1 cellular context compared by ENCODE assay signal in genomic region chr17:43169561-43170139, GRCh38.
TF ChIP-seq lines count a peak whose summit lies in the region.

No MANE protein-coding gene starts in this region.

TF ChIP-seq in HepG2, 621 proteins besides CTCF, POLR2A, EP300 and RAD21 (continued from another document and continues in another):
- TF ChIP-seq, protein P1, sequence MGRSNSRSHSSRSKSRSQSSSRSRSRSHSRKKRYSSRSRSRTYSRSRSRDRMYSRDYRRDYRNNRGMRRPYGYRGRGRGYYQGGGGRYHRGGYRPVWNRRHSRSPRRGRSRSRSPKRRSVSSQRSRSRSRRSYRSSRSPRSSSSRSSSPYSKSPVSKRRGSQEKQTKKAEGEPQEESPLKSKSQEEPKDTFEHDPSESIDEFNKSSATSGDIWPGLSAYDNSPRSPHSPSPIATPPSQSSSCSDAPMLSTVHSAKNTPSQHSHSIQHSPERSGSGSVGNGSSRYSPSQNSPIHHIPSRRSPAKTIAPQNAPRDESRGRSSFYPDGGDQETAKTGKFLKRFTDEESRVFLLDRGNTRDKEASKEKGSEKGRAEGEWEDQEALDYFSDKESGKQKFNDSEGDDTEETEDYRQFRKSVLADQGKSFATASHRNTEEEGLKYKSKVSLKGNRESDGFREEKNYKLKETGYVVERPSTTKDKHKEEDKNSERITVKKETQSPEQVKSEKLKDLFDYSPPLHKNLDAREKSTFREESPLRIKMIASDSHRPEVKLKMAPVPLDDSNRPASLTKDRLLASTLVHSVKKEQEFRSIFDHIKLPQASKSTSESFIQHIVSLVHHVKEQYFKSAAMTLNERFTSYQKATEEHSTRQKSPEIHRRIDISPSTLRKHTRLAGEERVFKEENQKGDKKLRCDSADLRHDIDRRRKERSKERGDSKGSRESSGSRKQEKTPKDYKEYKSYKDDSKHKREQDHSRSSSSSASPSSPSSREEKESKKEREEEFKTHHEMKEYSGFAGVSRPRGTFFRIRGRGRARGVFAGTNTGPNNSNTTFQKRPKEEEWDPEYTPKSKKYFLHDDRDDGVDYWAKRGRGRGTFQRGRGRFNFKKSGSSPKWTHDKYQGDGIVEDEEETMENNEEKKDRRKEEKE (IDR thresholded peaks at IDR 0.05): no peak
- TF ChIP-seq ZMYM4 (CRISPR knock-in tag; IDR thresholded peaks at IDR 0.05): peak; percentile 50; the same call in 1 of the 2 replicates
- 0 out of 2 replicates have a peak, but pooled peaks have one; percentile 16 for TF ChIP-seq PAX8 (CRISPR knock-in tag; IDR thresholded peaks at IDR 0.05; ENCODE audit: borderline replicate concordance)
- peak; percentile 68; the same call in 1 of the 2 replicates for TF ChIP-seq FOXO1 (CRISPR knock-in tag; IDR thresholded peaks at IDR 0.05)
- TF ChIP-seq ZSCAN22 (CRISPR knock-in tag; IDR thresholded peaks at IDR 0.05): 0 out of 2 replicates have a peak, but pooled peaks have one; percentile 16
- 0 out of 2 replicates have a peak, but pooled peaks have one; percentile 83 for TF ChIP-seq ZNF567 (CRISPR knock-in tag; IDR thresholded peaks at IDR 0.05; ENCODE audit: borderline replicate concordance)
- TF ChIP-seq IRX3 (CRISPR knock-in tag; IDR thresholded peaks at IDR 0.05; ENCODE audit: borderline replicate concordance, low read depth): peak; percentile 51; the same call in 1 of the 2 replicates
- TF ChIP-seq ZNF296 (CRISPR knock-in tag; conservative IDR thresholded peaks at IDR 0.05): 0 out of 2 replicates have a peak, but pooled peaks have one; percentile 78
- TF ChIP-seq ZNF724P (CRISPR knock-in tag; IDR thresholded peaks at IDR 0.05; ENCODE audit: borderline replicate concordance): 0 out of 2 replicates have a peak, but pooled peaks have one; percentile 64
- peak; percentile 38 for TF ChIP-seq PTBP1 (IDR thresholded peaks at IDR 0.05; ENCODE audit: low read depth, low read length, poor library complexity, severe bottlenecking)
- TF ChIP-seq PHF21A (CRISPR knock-in tag; IDR thresholded peaks at IDR 0.05): peak; percentile 69; the same call in 1 of the 2 replicates
- peak; percentile 92 for TF ChIP-seq FOXA1 (IDR thresholded peaks at IDR 0.05)
- peak; percentile 97 for TF ChIP-seq FOXA1 (CRISPR knock-in tag; IDR thresholded peaks at IDR 0.05)
- TF ChIP-seq ZNF605 (CRISPR knock-in tag; IDR thresholded peaks at IDR 0.05): peak; percentile 80; the same call in 1 of the 2 replicates
- peak; percentile 88 for TF ChIP-seq ZNF225 (CRISPR knock-in tag; IDR thresholded peaks at IDR 0.05)
- 0 out of 2 replicates have a peak, but pooled peaks have one; percentile 58 for TF ChIP-seq ZNF441 (CRISPR knock-in tag; IDR thresholded peaks at IDR 0.05; ENCODE audit: borderline replicate concordance)
- TF ChIP-seq ZSCAN12 (CRISPR knock-in tag; IDR thresholded peaks at IDR 0.05): no peak
- TF ChIP-seq TFE3 (CRISPR knock-in tag; IDR thresholded peaks at IDR 0.05): peak; percentile 44; the same call in 1 of the 2 replicates
- peak; percentile 80 for TF ChIP-seq ISL2 (CRISPR knock-in tag; IDR thresholded peaks at IDR 0.05)
- TF ChIP-seq SMARCE1 (IDR thresholded peaks at IDR 0.05; ENCODE audit: borderline replicate concordance): no peak
- 0 out of 2 replicates have a peak, but pooled peaks have one; percentile 23 for TF ChIP-seq ZNF337 (CRISPR knock-in tag; IDR thresholded peaks at IDR 0.05; ENCODE audit: borderline replicate concordance, low read depth)
- TF ChIP-seq ZKSCAN8 (CRISPR knock-in tag; IDR thresholded peaks at IDR 0.05; ENCODE audit: borderline replicate concordance): no peak
- TF ChIP-seq, protein P2, sequence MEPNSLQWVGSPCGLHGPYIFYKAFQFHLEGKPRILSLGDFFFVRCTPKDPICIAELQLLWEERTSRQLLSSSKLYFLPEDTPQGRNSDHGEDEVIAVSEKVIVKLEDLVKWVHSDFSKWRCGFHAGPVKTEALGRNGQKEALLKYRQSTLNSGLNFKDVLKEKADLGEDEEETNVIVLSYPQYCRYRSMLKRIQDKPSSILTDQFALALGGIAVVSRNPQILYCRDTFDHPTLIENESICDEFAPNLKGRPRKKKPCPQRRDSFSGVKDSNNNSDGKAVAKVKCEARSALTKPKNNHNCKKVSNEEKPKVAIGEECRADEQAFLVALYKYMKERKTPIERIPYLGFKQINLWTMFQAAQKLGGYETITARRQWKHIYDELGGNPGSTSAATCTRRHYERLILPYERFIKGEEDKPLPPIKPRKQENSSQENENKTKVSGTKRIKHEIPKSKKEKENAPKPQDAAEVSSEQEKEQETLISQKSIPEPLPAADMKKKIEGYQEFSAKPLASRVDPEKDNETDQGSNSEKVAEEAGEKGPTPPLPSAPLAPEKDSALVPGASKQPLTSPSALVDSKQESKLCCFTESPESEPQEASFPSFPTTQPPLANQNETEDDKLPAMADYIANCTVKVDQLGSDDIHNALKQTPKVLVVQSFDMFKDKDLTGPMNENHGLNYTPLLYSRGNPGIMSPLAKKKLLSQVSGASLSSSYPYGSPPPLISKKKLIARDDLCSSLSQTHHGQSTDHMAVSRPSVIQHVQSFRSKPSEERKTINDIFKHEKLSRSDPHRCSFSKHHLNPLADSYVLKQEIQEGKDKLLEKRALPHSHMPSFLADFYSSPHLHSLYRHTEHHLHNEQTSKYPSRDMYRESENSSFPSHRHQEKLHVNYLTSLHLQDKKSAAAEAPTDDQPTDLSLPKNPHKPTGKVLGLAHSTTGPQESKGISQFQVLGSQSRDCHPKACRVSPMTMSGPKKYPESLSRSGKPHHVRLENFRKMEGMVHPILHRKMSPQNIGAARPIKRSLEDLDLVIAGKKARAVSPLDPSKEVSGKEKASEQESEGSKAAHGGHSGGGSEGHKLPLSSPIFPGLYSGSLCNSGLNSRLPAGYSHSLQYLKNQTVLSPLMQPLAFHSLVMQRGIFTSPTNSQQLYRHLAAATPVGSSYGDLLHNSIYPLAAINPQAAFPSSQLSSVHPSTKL (CRISPR knock-in tag; IDR thresholded peaks at IDR 0.05): peak; percentile 78
- peak; percentile 50; the same call in 1 of the 2 replicates for TF ChIP-seq TOE1 (CRISPR knock-in tag; IDR thresholded peaks at IDR 0.05)
- TF ChIP-seq, protein P3, sequence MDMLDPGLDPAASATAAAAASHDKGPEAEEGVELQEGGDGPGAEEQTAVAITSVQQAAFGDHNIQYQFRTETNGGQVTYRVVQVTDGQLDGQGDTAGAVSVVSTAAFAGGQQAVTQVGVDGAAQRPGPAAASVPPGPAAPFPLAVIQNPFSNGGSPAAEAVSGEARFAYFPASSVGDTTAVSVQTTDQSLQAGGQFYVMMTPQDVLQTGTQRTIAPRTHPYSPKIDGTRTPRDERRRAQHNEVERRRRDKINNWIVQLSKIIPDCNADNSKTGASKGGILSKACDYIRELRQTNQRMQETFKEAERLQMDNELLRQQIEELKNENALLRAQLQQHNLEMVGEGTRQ (IDR thresholded peaks at IDR 0.05; ENCODE audit: low read depth, low read length): no peak
- TF ChIP-seq, protein P3 (CRISPR knock-in tag; IDR thresholded peaks at IDR 0.05; ENCODE audit: borderline replicate concordance): no peak
- TF ChIP-seq, protein P4, sequence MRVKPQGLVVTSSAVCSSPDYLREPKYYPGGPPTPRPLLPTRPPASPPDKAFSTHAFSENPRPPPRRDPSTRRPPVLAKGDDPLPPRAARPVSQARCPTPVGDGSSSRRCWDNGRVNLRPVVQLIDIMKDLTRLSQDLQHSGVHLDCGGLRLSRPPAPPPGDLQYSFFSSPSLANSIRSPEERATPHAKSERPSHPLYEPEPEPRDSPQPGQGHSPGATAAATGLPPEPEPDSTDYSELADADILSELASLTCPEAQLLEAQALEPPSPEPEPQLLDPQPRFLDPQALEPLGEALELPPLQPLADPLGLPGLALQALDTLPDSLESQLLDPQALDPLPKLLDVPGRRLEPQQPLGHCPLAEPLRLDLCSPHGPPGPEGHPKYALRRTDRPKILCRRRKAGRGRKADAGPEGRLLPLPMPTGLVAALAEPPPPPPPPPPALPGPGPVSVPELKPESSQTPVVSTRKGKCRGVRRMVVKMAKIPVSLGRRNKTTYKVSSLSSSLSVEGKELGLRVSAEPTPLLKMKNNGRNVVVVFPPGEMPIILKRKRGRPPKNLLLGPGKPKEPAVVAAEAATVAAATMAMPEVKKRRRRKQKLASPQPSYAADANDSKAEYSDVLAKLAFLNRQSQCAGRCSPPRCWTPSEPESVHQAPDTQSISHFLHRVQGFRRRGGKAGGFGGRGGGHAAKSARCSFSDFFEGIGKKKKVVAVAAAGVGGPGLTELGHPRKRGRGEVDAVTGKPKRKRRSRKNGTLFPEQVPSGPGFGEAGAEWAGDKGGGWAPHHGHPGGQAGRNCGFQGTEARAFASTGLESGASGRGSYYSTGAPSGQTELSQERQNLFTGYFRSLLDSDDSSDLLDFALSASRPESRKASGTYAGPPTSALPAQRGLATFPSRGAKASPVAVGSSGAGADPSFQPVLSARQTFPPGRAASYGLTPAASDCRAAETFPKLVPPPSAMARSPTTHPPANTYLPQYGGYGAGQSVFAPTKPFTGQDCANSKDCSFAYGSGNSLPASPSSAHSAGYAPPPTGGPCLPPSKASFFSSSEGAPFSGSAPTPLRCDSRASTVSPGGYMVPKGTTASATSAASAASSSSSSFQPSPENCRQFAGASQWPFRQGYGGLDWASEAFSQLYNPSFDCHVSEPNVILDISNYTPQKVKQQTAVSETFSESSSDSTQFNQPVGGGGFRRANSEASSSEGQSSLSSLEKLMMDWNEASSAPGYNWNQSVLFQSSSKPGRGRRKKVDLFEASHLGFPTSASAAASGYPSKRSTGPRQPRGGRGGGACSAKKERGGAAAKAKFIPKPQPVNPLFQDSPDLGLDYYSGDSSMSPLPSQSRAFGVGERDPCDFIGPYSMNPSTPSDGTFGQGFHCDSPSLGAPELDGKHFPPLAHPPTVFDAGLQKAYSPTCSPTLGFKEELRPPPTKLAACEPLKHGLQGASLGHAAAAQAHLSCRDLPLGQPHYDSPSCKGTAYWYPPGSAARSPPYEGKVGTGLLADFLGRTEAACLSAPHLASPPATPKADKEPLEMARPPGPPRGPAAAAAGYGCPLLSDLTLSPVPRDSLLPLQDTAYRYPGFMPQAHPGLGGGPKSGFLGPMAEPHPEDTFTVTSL (CRISPR knock-in tag; IDR thresholded peaks at IDR 0.05; ENCODE audit: borderline replicate concordance): no peak
- peak; percentile 59; the same call in 1 of the 2 replicates for TF ChIP-seq FOXK1 (CRISPR knock-in tag; IDR thresholded peaks at IDR 0.05; ENCODE audit: borderline replicate concordance, low read depth)
- TF ChIP-seq HNF4G (IDR thresholded peaks at IDR 0.05; ENCODE audit: borderline replicate concordance, low read depth, low read length): no peak
- TF ChIP-seq HNF4G (CRISPR knock-in tag; IDR thresholded peaks at IDR 0.05; ENCODE audit: borderline replicate concordance, low read depth): peak; percentile 73
- peak; percentile 43; the same call in 1 of the 2 replicates for TF ChIP-seq CBFB (CRISPR knock-in tag; IDR thresholded peaks at IDR 0.05)
- TF ChIP-seq ZMYM2 (CRISPR knock-in tag; IDR thresholded peaks at IDR 0.05): peak; percentile 38; the same call in 1 of the 2 replicates
- peak; percentile 95 for TF ChIP-seq HHEX (CRISPR knock-in tag; IDR thresholded peaks at IDR 0.05)
- peak; percentile 83 for TF ChIP-seq RARA (CRISPR knock-in tag; IDR thresholded peaks at IDR 0.05)
- 0 out of 2 replicates have a peak, but pooled peaks have one; percentile 5 for TF ChIP-seq ZNF761 (CRISPR knock-in tag; conservative IDR thresholded peaks at IDR 0.05)
- TF ChIP-seq GMEB1 (CRISPR knock-in tag; IDR thresholded peaks at IDR 0.05; ENCODE audit: borderline replicate concordance): 0 out of 2 replicates have a peak, but pooled peaks have one; percentile 42
- TF ChIP-seq ZNF574 (CRISPR knock-in tag; IDR thresholded peaks at IDR 0.05): no peak; the same call in 1 of the 2 replicates
- peak; percentile 72; the same call in 1 of the 2 replicates for TF ChIP-seq ZIK1 (CRISPR knock-in tag; IDR thresholded peaks at IDR 0.05; ENCODE audit: borderline replicate concordance, low read depth)
